Comparison of ENCODE assay signal across 23 cellular contexts in the genomic region with DNA sequence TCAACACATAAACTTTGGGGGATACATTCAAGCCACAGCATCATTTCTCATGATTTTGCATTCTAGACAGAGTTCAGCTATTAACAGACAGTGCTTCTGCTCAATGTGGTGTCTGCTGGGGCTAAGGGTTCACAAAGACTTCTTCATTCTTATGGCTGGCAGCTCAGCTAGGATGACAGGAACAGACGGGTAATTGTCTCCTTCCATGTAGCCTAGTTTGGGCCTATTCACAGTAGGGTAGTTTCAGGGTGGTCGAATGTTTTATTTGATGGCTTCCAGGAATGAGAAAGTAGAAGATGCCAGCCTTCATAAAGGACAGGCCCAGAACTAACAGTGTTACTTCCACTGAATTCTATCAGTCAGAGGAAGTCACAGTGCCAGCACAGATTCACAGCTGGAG.
"Had no signal": no experiment of that assay in that cellular context is flagged by ENCODE, and none has a peak within 500 bp of the region (broad histone marks: within the 10 kb centered on the region; RNA-seq: fewer than 3 reads in every experiment).

No MANE protein-coding gene starts in this region.

- H3K27ac ChIP-seq: adrenal gland, RWPE1, SJSA1 had no signal

- ATAC-seq: activated CD4-positive, CD25-positive, alpha-beta regulatory T cell treated with anti-CD3 and anti-CD28 coated beads, Interleukin-2, amount 50 U/mL, for 24 hours; activated CD8-positive, alpha-beta T cell treated with anti-CD3 and anti-CD28 coated beads for 36 hours; activated T-cell treated with anti-CD3 and anti-CD28 coated beads, Interleukin-2, amount 50 U/mL, for 72 hours; K562; Panc1 had no signal

- H3K27me3 ChIP-seq: adrenal gland had no signal

- H3K36me3 ChIP-seq: adrenal gland, SJSA1 had no signal

- H3K9me3 ChIP-seq: adrenal gland, SJSA1 had no signal

- DNase-seq: activated CD4-positive, alpha-beta T cell treated with anti-CD3 and anti-CD28 coated beads for 4 hours; activated CD8-positive, alpha-beta memory T cell treated with anti-CD3 and anti-CD28 coated beads, Interleukin-2, amount 50 U/mL, for 4 hours; activated CD8-positive, alpha-beta T cell treated with anti-CD3 and anti-CD28 coated beads for 36 hours; activated naive CD4-positive, alpha-beta T cell treated with anti-CD3 and anti-CD28 coated beads, Interleukin-2, amount 50 U/mL, for 16 hours; activated naive CD8-positive, alpha-beta T cell treated with anti-CD3 and anti-CD28 coated beads, Interleukin-2, amount 10 ng/mL, durations not matched to agents 7 days and 5 days; activated T-cell treated with anti-CD3 and anti-CD28 coated beads, Interleukin-2, amount 50 U/mL, for 72 hours; adrenal gland; Karpas-422; NCI-H1048; NCI-H146; NCI-H1930; NCI-H2171 treated with DMSO at 0.1 percent for 48 hours; NCI-H226; NCI-H510A; NCI-H526 treated with DMSO at 0.1 percent for 48 hours; NK-92 treated with Interleukin-12 subunit alpha and Interleukin-12 subunit beta, amount 100 ng/mL, for 24 hours; OCI-M1; Right ventricle myocardium superior had no signal

- H3K4me1 ChIP-seq: adrenal gland, SJSA1 had no signal

- H3K4me3 ChIP-seq: adrenal gland, K562, SJSA1 had no signal
